Comparison of ENCODE assay signal across 1 cellular context in the genomic region with DNA sequence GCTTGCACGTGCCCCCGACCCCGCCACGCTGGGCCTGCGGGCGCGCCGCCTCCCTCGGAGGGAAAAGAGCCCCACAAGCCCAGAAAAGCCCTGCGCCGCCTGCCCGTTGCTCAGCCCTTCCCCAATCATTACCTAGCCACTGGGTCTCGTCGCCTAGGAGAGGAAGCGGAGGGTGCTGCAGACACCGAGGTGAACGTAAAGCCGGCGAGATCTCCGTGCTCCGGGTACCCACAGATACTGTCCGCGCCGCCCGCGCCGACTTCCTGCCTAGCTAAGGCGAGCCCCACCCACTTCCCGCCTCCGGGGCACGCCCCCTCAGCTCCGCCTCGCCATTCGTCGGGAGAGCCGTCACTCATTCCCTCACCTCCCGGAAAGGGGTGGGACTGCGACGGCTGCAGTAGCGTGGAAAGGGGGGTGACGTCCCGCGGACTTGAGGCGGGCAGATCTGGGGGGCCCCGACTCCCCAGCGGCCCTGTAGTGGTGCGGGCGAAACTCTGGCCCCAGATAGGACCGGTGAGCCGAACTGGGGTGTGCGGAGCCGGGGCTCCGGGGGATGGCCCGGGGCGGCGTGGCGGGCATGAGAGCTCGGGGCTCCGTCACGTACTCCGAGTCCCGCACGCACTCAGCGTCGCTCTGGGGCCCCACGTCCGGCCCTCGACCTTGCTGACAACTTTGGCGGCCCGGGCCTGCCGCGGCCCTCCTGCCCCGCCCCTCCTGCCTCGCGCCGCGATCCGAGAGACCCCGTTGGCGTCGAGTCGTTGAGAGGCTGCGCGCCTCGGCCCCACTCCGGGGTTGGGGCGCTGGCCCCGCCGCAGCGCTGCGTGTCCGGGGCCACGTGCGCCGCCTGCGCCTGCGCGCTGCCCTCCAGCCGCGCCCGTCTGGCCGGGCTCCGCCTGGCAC.
TF ChIP-seq lines count a peak whose summit lies in the region.

Gene ENO1, minus strand, starts transcription at position 239 of the 900 bp plus-strand sequence. CDS start 3,778 bp downstream, outside the sequence.

TF ChIP-seq in HepG2, 621 proteins besides CTCF, POLR2A, EP300 and RAD21 (continued from another document and continues in another):
- TF ChIP-seq ARID3A (IDR thresholded peaks at IDR 0.05; ENCODE audit: low read depth, low read length) = 0 out of 2 replicates have a peak, but pooled peaks have one; percentile 5
- TF ChIP-seq ASH2L (IDR thresholded peaks at IDR 0.05; ENCODE audit: insufficient read length, low read depth, low read length) = peak; percentile 66
- peak; percentile 25 for TF ChIP-seq ZNF609 (CRISPR knock-in tag; IDR thresholded peaks at IDR 0.05; ENCODE audit: borderline replicate concordance)
- peak; percentile 96 for TF ChIP-seq IKZF4 (CRISPR knock-in tag; IDR thresholded peaks at IDR 0.05; ENCODE audit: borderline replicate concordance, low read depth, not compliant biosample characterization)
- TF ChIP-seq ZIK1 (CRISPR knock-in tag; IDR thresholded peaks at IDR 0.05; ENCODE audit: borderline replicate concordance, low read depth) = peak; percentile 99
- TF ChIP-seq TMF1 (CRISPR knock-in tag; IDR thresholded peaks at IDR 0.05; ENCODE audit: low read depth) = peak; percentile 97
- 0 out of 2 replicates have a peak, but pooled peaks have one; percentile 70 for TF ChIP-seq ZNF670 (CRISPR knock-in tag; IDR thresholded peaks at IDR 0.05; ENCODE audit: borderline replicate concordance)
- TF ChIP-seq SP1 (IDR thresholded peaks at IDR 0.05) = peak; percentile 82
- TF ChIP-seq SP1 (CRISPR knock-in tag; IDR thresholded peaks at IDR 0.05) = peak; percentile 99
- no peak for TF ChIP-seq SMAD9 (CRISPR knock-in tag; IDR thresholded peaks at IDR 0.05)
- TF ChIP-seq, protein P1, sequence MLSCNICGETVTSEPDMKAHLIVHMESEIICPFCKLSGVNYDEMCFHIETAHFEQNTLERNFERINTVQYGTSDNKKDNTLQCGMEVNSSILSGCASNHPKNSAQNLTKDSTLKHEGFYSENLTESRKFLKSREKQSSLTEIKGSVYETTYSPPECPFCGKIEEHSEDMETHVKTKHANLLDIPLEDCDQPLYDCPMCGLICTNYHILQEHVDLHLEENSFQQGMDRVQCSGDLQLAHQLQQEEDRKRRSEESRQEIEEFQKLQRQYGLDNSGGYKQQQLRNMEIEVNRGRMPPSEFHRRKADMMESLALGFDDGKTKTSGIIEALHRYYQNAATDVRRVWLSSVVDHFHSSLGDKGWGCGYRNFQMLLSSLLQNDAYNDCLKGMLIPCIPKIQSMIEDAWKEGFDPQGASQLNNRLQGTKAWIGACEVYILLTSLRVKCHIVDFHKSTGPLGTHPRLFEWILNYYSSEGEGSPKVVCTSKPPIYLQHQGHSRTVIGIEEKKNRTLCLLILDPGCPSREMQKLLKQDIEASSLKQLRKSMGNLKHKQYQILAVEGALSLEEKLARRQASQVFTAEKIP (CRISPR knock-in tag; IDR thresholded peaks at IDR 0.05; ENCODE audit: borderline replicate concordance) = no peak
- TF ChIP-seq MYC (CRISPR knock-in tag; IDR thresholded peaks at IDR 0.05; ENCODE audit: borderline replicate concordance) = peak; percentile 89
- TF ChIP-seq ZNF615 (CRISPR knock-in tag; IDR thresholded peaks at IDR 0.05; ENCODE audit: borderline replicate concordance) = no peak; the same call in 1 of the 2 replicates
- no peak for TF ChIP-seq KDM6A (CRISPR knock-in tag; IDR thresholded peaks at IDR 0.05; ENCODE audit: low read depth)
- peak; percentile 45 for TF ChIP-seq GFI1 (CRISPR knock-in tag; IDR thresholded peaks at IDR 0.05; ENCODE audit: borderline replicate concordance)
- no peak for TF ChIP-seq ZFP1 (CRISPR knock-in tag; IDR thresholded peaks at IDR 0.05)
- no peak; the same call in 1 of the 2 replicates for TF ChIP-seq SMYD3 (CRISPR knock-in tag; IDR thresholded peaks at IDR 0.05)
- no peak for TF ChIP-seq GZF1 (CRISPR knock-in tag; IDR thresholded peaks at IDR 0.05)
- peak; percentile 86 for TF ChIP-seq CSRNP1 (CRISPR knock-in tag; IDR thresholded peaks at IDR 0.05)
- peak; percentile 40; the same call in 1 of the 2 replicates for TF ChIP-seq FOXK1 (CRISPR knock-in tag; IDR thresholded peaks at IDR 0.05; ENCODE audit: borderline replicate concordance, low read depth)
- peak; percentile 18; the same call in 1 of the 2 replicates for TF ChIP-seq ZSCAN29 (CRISPR knock-in tag; conservative IDR thresholded peaks at IDR 0.05)
- TF ChIP-seq ZNF740 (CRISPR knock-in tag; IDR thresholded peaks at IDR 0.05) = 0 out of 2 replicates have a peak, but pooled peaks have one; percentile 59
- peak; percentile 86; the same call in 1 of the 2 replicates for TF ChIP-seq ZNF746 (CRISPR knock-in tag; IDR thresholded peaks at IDR 0.05)
- TF ChIP-seq KMT2A (CRISPR knock-in tag; IDR thresholded peaks at IDR 0.05) = peak; percentile 87
- TF ChIP-seq ZBTB7A (CRISPR knock-in tag; IDR thresholded peaks at IDR 0.05) = 0 out of 2 replicates have a peak, but pooled peaks have one; percentile 14
- peak; percentile 32 to 74; a peak in 1 of 4 replicates for TF ChIP-seq HMGXB4 (CRISPR knock-in tag; IDR thresholded peaks at IDR 0.05; ENCODE audit: borderline replicate concordance in 1 of 2, low read depth in 1 of 2)
- TF ChIP-seq CREB3 (CRISPR knock-in tag; IDR thresholded peaks at IDR 0.05) = peak; percentile 98
- no peak for TF ChIP-seq NFIB (CRISPR knock-in tag; IDR thresholded peaks at IDR 0.05; ENCODE audit: borderline replicate concordance)
- TF ChIP-seq KDM2A (CRISPR knock-in tag; IDR thresholded peaks at IDR 0.05; ENCODE audit: borderline replicate concordance, low read depth) = peak; percentile 89
- TF ChIP-seq ZNF33A (CRISPR knock-in tag; IDR thresholded peaks at IDR 0.05; ENCODE audit: borderline replicate concordance) = no peak; the same call in 1 of the 2 replicates
- TF ChIP-seq RXRA (CRISPR knock-in tag; IDR thresholded peaks at IDR 0.05) = peak; percentile 85; the same call in 1 of the 2 replicates
- TF ChIP-seq ZNF331 (CRISPR knock-in tag; IDR thresholded peaks at IDR 0.05) = peak; percentile 91
- TF ChIP-seq, protein P2, sequence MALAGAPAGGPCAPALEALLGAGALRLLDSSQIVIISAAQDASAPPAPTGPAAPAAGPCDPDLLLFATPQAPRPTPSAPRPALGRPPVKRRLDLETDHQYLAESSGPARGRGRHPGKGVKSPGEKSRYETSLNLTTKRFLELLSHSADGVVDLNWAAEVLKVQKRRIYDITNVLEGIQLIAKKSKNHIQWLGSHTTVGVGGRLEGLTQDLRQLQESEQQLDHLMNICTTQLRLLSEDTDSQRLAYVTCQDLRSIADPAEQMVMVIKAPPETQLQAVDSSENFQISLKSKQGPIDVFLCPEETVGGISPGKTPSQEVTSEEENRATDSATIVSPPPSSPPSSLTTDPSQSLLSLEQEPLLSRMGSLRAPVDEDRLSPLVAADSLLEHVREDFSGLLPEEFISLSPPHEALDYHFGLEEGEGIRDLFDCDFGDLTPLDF (CRISPR knock-in tag; IDR thresholded peaks at IDR 0.05) = peak; percentile 75
- TF ChIP-seq ZNF20 (CRISPR knock-in tag; IDR thresholded peaks at IDR 0.05) = 0 out of 2 replicates have a peak, but pooled peaks have one; percentile 63
- peak; percentile 50 for TF ChIP-seq HIC2 (CRISPR knock-in tag; IDR thresholded peaks at IDR 0.05; ENCODE audit: low read depth)
- TF ChIP-seq DNMT3B (CRISPR knock-in tag; conservative IDR thresholded peaks at IDR 0.05) = peak; percentile 49
- peak; percentile 99 for TF ChIP-seq CENPT (CRISPR knock-in tag; IDR thresholded peaks at IDR 0.05; ENCODE audit: low read depth)
- TF ChIP-seq SP4 (CRISPR knock-in tag; IDR thresholded peaks at IDR 0.05) = peak; percentile 95
- no peak; the same call in 1 of the 2 replicates for TF ChIP-seq ZSCAN25 (CRISPR knock-in tag; IDR thresholded peaks at IDR 0.05)
- TF ChIP-seq YEATS2 (CRISPR knock-in tag; IDR thresholded peaks at IDR 0.05; ENCODE audit: borderline replicate concordance) = peak; percentile 79; the same call in 1 of the 2 replicates
- TF ChIP-seq TCF7L2 (IDR thresholded peaks at IDR 0.05; ENCODE audit: low read depth, low read length) = no peak
